Comparison of ENCODE assay signal across 8 cellular contexts in genomic region chr19:47232422-47233211, GRCh38. TPM values are rescaled to one million over a fixed set of nuclear protein-coding genes. Genes with fewer than 3 reads are reported as not detected.
DNase-seq lines count a peak whose midpoint lies in the region; ATAC-seq and TF ChIP-seq lines count a peak whose summit lies in the region.

No MANE protein-coding gene starts in this region.

- no peaks in the 10 kb centered on the region for H3K9me3 Mint-ChIP-seq in osteocyte (ENCODE audit: unreplicated experiment)

- peak overlapping the region; percentile 4; the same call in 1 of the 2 replicates for H3K27ac ChIP-seq in PC-3 (ENCODE audit: low read length)

- H3K27me3 ChIP-seq in PC-3 (ENCODE audit: low read length), result no peaks in the 10 kb centered on the region

- H3K9me3 ChIP-seq in PC-3 (ENCODE audit: low read length), result no peaks in the 10 kb centered on the region

- H3K36me3 Mint-ChIP-seq in osteocyte (ENCODE audit: unreplicated experiment), result no peaks in the 10 kb centered on the region

- H3K4me3 Mint-ChIP-seq in osteocyte (ENCODE audit: unreplicated experiment), result peak overlapping the region; percentile 67

- TF ChIP-seq CTCF in PC-3 (conservative IDR thresholded peaks at IDR 0.05; ENCODE audit: low read depth, low read length), result no peak
- TF ChIP-seq CTCF in osteocyte (IDR thresholded peaks at IDR 0.05), result no peak

- CTCF ChIA-PET in PC-3 (lab: Charles Lee), result interaction anchor here (0.6 kb wide), 1 partner anchor 8 kb away, joined by 3 read pairs; no protein-coding TSS in a partner anchor

- H3K4me1 Mint-ChIP-seq in osteocyte (ENCODE audit: unreplicated experiment), result peaks cover 20% of the 10 kb centered on the region

- H3F3A ChIP-seq in PC-3 (ENCODE audit: low read length, unreplicated experiment), result no peaks in the 10 kb centered on the region

- peak overlapping the region; percentile 40; the same call in 1 of the 2 replicates for H2AFZ ChIP-seq in PC-3 (ENCODE audit: low read length)

- no TSS peak for BruUV-seq in PC-3 (replicated peaks; lab: Mats Ljungman, UMichigan)

- intact Hi-C loops in PC-3 (cut with micrococcal nuclease), result no loop called here

- peak overlapping the region; percentile 93 for H3K27ac Mint-ChIP-seq in osteocyte (ENCODE audit: unreplicated experiment)

- H3K27me3 Mint-ChIP-seq in osteocyte (ENCODE audit: unreplicated experiment), result no peaks in the 10 kb centered on the region

- H3K9ac ChIP-seq in PC-3 (ENCODE audit: low read length), result no peak overlapping the region

- H3K9me2 ChIP-seq in PC-3 (replicated peaks; ENCODE audit: low read length), result no peaks in the 10 kb centered on the region

- POLR2A ChIA-PET in PC-3 (lab: Charles Lee; ENCODE audit: unreplicated experiment), result interaction anchor here (0.6 kb wide), 2 partner anchors 11 to 1784 kb away, joined by 3 read pairs; no protein-coding TSS in a partner anchor

- no peaks in the 10 kb centered on the region for H3K36me3 ChIP-seq in PC-3 (ENCODE audit: low read depth, low read length)

- H4K20me1 ChIP-seq in PC-3 (ENCODE audit: low read length), result no peaks in the 10 kb centered on the region

- peaks cover 23% of the 10 kb centered on the region for H3K4me1 ChIP-seq in PC-3 (ENCODE audit: insufficient read depth, low read length)

- DNase-seq in SIG-M5 treated with dmso at 0.1 percent for 504 hours (lab: John Stamatoyannopoulos, UW; ENCODE audit: unreplicated experiment), result peak; percentile 27
- no peak for DNase-seq in SIG-M5 (lab: John Stamatoyannopoulos, UW)
- peak; percentile 45 for DNase-seq in PC-3
- DNase-seq in dermis blood vessel endothelial cell, result peak; percentile 74
- no peak for DNase-seq in osteocyte (ENCODE audit: extremely low spot score, unreplicated experiment)
- no peak for DNase-seq in inferior parietal cortex (ENCODE audit: extremely low spot score)

- peak overlapping the region; percentile 36 for H3K4me3 ChIP-seq in PC-3 (ENCODE audit: low read length)

- no peaks in the 10 kb centered on the region for H3K79me2 ChIP-seq in PC-3 (ENCODE audit: low read length)

- H3K4me2 ChIP-seq in PC-3 (ENCODE audit: low read length), result peak overlapping the region; percentile 64

- ATAC-seq in PC-3, result no peak
- ATAC-seq in GM18517 (IDR thresholded peaks at IDR 0.05; ENCODE audit: unreplicated experiment), result no peak
- no peak for ATAC-seq in HG02840 (IDR thresholded peaks at IDR 0.05; ENCODE audit: low FRiP score, unreplicated experiment)

RNA-seq across cellular contexts. Expression of gene BBC3, which starts 1.6 kb away (rescaled TPM):
- total RNA-seq in PC-3 (2014; rRNA removed) (2.4 and 2.9 TPM in 2 replicates), dermis blood vessel endothelial cell (24.5 and 26.9 TPM in 2 replicates), osteocyte (27.9 and 34.3 TPM in 2 replicates)

RNA-seq across cellular contexts. Expression of gene CCDC9, which starts 23.7 kb away (rescaled TPM):
- 8.3 and 12.4 TPM in 2 replicates for total RNA-seq in PC-3 (2014; rRNA removed)
- 3.4 and 4.9 TPM in 2 replicates for total RNA-seq in dermis blood vessel endothelial cell
- total RNA-seq in osteocyte, result 34.6 and 35.1 TPM in 2 replicates

RNA-seq across cellular contexts. Expression of gene INAFM1, which starts 42.1 kb away (rescaled TPM):
- total RNA-seq in PC-3 (2014; rRNA removed) (2.5 and 5.1 TPM in 2 replicates), dermis blood vessel endothelial cell (1.1 and 1.5 TPM in 2 replicates), osteocyte (16.7 and 17.4 TPM in 2 replicates)

Comparison
In these comparisons a context has a peak if more than half of its experiments do, and no peak if none do; other contexts are left out.
1. DNase-seq: peak in SIG-M5 treated with dmso at 0.1 percent for 504 hours (single experiment), PC-3 (single experiment) and dermis blood vessel endothelial cell (single experiment); none in SIG-M5 (single experiment), osteocyte (single experiment) and inferior parietal cortex (single experiment).